8 cellular contexts compared by ENCODE assay signal in genomic region chr17:3004150-3004801, GRCh38. TPM values are rescaled to one million over a fixed set of nuclear protein-coding genes. Genes with fewer than 3 reads are reported as not detected.
DNase-seq lines count a peak whose midpoint lies in the region; ATAC-seq and TF ChIP-seq lines count a peak whose summit lies in the region.

No MANE protein-coding gene starts in this region.

- ATAC-seq in mucosa of descending colon (peak; percentile 90), GM19395 (IDR thresholded peaks at IDR 0.05; ENCODE audit: unreplicated experiment) (no peak)

- no peak overlapping the region for H3K4me3 ChIP-seq in endocrine pancreas (ENCODE audit: control insufficient read depth, insufficient read depth, low read length)
- H3K4me3 ChIP-seq in mucosa of descending colon, result no peak overlapping the region

- no peak for TF ChIP-seq CTCF in mucosa of descending colon (IDR thresholded peaks at IDR 0.05)

- intact Hi-C loops in mucosa of descending colon (cut with DNase I, micrococcal nuclease), result no loop called here

- H3K27me3 ChIP-seq in endocrine pancreas (ENCODE audit: control insufficient read depth, insufficient read depth, low read length), result no peaks in the 10 kb centered on the region

- H3K9me3 ChIP-seq in endocrine pancreas (ENCODE audit: control insufficient read depth, low read length) (no peaks in the 10 kb centered on the region), mucosa of descending colon (no peaks in the 10 kb centered on the region)

- H3K4me1 ChIP-seq in endocrine pancreas (ENCODE audit: control insufficient read depth, insufficient read depth, low read length), result no peaks in the 10 kb centered on the region
- peaks cover 12% of the 10 kb centered on the region for H3K4me1 ChIP-seq in mucosa of descending colon (ENCODE audit: low read depth)

- DNase-seq in AG08396 (ENCODE audit: low spot score), result peak; percentile 88
- DNase-seq in GOT3 (lab: John Stamatoyannopoulos, UW), result peak; percentile 80
- DNase-seq in NCI-H345 treated with DMSO at 0.1 percent for 48 hours (lab: John Stamatoyannopoulos, UW; ENCODE audit: unreplicated experiment), result peak; percentile 86
- DNase-seq in activated CD8-positive, alpha-beta memory T cell treated with anti-CD3 and anti-CD28 coated beads for 1 hour (ENCODE audit: extremely low read depth in 1 of 2, low read depth in 1 of 2), result peak; percentile 49
- DNase-seq in mucosa of descending colon, result peak; percentile 98
- DNase-seq in stimulated activated CD8-positive, alpha-beta memory T cell treated with anti-CD3 and anti-CD28 coated beads, Interleukin-4, amount 100 ng/mL, for 24 hours (ENCODE audit: low read depth), result peak; percentile 27

- H3K36me3 ChIP-seq in endocrine pancreas (ENCODE audit: control insufficient read depth, insufficient read depth, low read length) (peaks cover 4% of the 10 kb centered on the region), mucosa of descending colon (ENCODE audit: low read depth) (no peaks in the 10 kb centered on the region)

- H3K9ac ChIP-seq in endocrine pancreas (ENCODE audit: control insufficient read depth, insufficient read depth, low read length), result peak overlapping the region; percentile 8

RNA-seq across cellular contexts. Expression of gene OR1D5, which starts 59.1 kb away (rescaled TPM):
- total RNA-seq in mucosa of descending colon, result not detected

Comparison
In these comparisons a context has a peak if more than half of its experiments do, and no peak if none do; other contexts are left out.
1. DNase-seq: peak in every context shown above with its lines; median percentile 98 in mucosa of descending colon; 88 in AG08396; 86 in NCI-H345 treated with DMSO at 0.1 percent for 48 hours; 80 in GOT3; 49 in activated CD8-positive, alpha-beta memory T cell treated with anti-CD3 and anti-CD28 coated beads for 1 hour; 27 in stimulated activated CD8-positive, alpha-beta memory T cell treated with anti-CD3 and anti-CD28 coated beads, Interleukin-4, amount 100 ng/mL, for 24 hours.